ENCODE assay signal across 12 cellular contexts in the genomic region with DNA sequence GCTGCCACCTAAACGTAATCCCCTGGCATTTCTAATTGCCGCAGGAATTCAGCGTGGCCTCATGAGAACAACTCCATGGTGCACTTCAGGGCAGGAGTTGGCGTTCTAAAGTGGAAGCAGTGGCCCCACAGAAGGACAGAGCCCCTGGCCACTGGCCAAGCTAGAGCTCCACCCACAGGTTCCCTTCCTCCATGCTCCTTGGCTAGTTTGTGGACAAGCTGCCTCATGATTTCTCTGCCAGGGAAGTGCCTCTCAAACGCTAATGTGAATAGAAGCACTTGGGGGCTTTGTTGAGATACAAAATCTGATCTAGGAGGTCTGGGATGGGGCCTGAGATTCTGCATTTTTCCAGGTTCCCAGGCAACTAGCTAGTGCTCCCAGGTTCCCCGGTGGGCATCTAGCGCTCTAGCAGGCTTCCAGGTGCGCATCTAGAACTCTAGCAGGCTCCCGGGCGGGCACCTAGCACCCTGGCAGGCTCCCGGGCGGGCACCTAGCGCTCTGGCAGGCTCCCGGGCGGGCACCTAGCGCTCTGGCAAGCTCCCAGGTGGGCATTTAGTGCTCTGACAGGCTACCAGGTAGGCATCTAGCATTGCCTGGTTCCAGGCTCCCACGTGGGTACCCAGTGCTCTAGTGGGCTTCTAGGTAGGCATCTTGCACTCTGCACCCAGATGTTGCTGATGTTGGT.
DNase-seq lines count a peak whose midpoint lies in the region; ATAC-seq and TF ChIP-seq lines count a peak whose summit lies in the region.
"Had no signal": no experiment of that assay in that cellular context is flagged by ENCODE, and none has a peak within 500 bp of the region (broad histone marks: within the 10 kb centered on the region; RNA-seq: fewer than 3 reads in every experiment).

No MANE protein-coding gene starts in this region.

- H3K36me3 ChIP-seq in right atrium auricular region (peaks cover 4% of the 10 kb centered on the region), aorta (ENCODE audit: control insufficient read depth in 1 of 2, insufficient read depth in 2 of 2, low read length in 1 of 2) (no peaks in the 10 kb centered on the region), MG63 (no peaks in the 10 kb centered on the region)

- WGBS in aorta, 2 donors: 72 to 75% methylated on average over 17 of the region's 17 CpGs

- intact Hi-C loops in Right ventricle myocardium superior (cut with DNase I): no loop called here
- intact Hi-C loops in aorta (cut with DNase I): no loop called here

- H3K27ac ChIP-seq in right atrium auricular region (no peak overlapping the region), aorta (ENCODE audit: low read depth in 1 of 2, low read length in 2 of 2) (no peak overlapping the region)

- no peak overlapping the region for H3K4me3 ChIP-seq in right atrium auricular region
- no peak overlapping the region for H3K4me3 ChIP-seq in aorta (ENCODE audit: low read length in 2 of 2)
- no peak overlapping the region for H3K4me3 ChIP-seq in MG63
- H3K4me3 ChIP-seq: GM12878 had no signal

- peaks cover 0 to 15% of the 10 kb centered on the region in 2 donors for H3K4me1 ChIP-seq in right atrium auricular region
- H3K4me1 ChIP-seq in aorta (ENCODE audit: control insufficient read depth in 1 of 2, insufficient read depth in 2 of 2, low read length in 2 of 2): no peaks in the 10 kb centered on the region

- H3K9me3 ChIP-seq in right atrium auricular region (no peaks in the 10 kb centered on the region), aorta (ENCODE audit: control insufficient read depth, low read length) (no peaks in the 10 kb centered on the region), MG63 (no peaks in the 10 kb centered on the region)

- ATAC-seq in Right ventricle myocardium superior (ENCODE audit: poor library complexity) (peak; percentile 94), aorta (ENCODE audit: low FRiP score) (peak; percentile 5)
- ATAC-seq: GM12878 had no signal

- TF ChIP-seq CTCF in right atrium auricular region (IDR thresholded peaks at IDR 0.05): no peak

- H3K27me3 ChIP-seq in right atrium auricular region (no peaks in the 10 kb centered on the region), aorta (ENCODE audit: control insufficient read depth in 1 of 2, insufficient read depth in 2 of 2, low read length in 1 of 2) (no peaks in the 10 kb centered on the region), MG63 (no peaks in the 10 kb centered on the region)

- peak; percentile 81 for DNase-seq in Right ventricle myocardium superior
- no peak for DNase-seq in right atrium auricular region (ENCODE audit: low spot score)
- DNase-seq in dermis blood vessel endothelial cell: peak; percentile 20
- DNase-seq in medulla oblongata (ENCODE audit: extremely low spot score): peak; percentile 28
- peak; percentile 70 to 85 for DNase-seq in aorta
- no peak for DNase-seq in MG63
- DNase-seq in islet precursor cell: no peak
- DNase-seq in stimulated activated CD8-positive, alpha-beta memory T cell treated with anti-CD3 and anti-CD28 coated beads, Interleukin-4, amount 100 ng/mL, for 48 hours: no peak
- DNase-seq: activated CD4-positive, CD25-positive, alpha-beta regulatory T cell; activated CD8-positive, alpha-beta memory T cell treated with anti-CD3 and anti-CD28 coated beads, Interleukin-2, amount 50 U/mL, for 4 hours; activated naive CD8-positive, alpha-beta T cell treated with anti-CD3 and anti-CD28 coated beads for 36 hours had no signal

Comparison
In these comparisons a context has a peak if more than half of its experiments do, and no peak if none do; other contexts are left out.
1. DNase-seq: peak in Right ventricle myocardium superior (single experiment), dermis blood vessel endothelial cell (single experiment), medulla oblongata (single experiment) and aorta (2 of 2); none in right atrium auricular region (single experiment), MG63 (single experiment), islet precursor cell (single experiment) and stimulated activated CD8-positive, alpha-beta memory T cell treated with anti-CD3 and anti-CD28 coated beads, Interleukin-4, amount 100 ng/mL, for 48 hours (single experiment).